ENCODE assay signal across 9 cellular contexts in genomic region chr18:74351354-74351753, GRCh38. TPM values are rescaled to one million over a fixed set of nuclear protein-coding genes. Genes with fewer than 3 reads are reported as not detected.
DNase-seq lines count a peak whose midpoint lies in the region; ATAC-seq and TF ChIP-seq lines count a peak whose summit lies in the region.
"Had no signal": no experiment of that assay in that cellular context is flagged by ENCODE, and none has a peak within 500 bp of the region (broad histone marks: within the 10 kb centered on the region; RNA-seq: fewer than 3 reads in every experiment).

No MANE protein-coding gene starts in this region.

- no peaks in the 10 kb centered on the region for H3F3A ChIP-seq in neural progenitor cell (ENCODE audit: low read depth)

- no peak overlapping the region for H3K27ac Mint-ChIP-seq in activated CD8-positive, alpha-beta memory T cell treated with anti-CD3 and anti-CD28 coated beads, Interleukin-2, amount 10 ng/mL, durations not matched to agents 7 days and 5 days
- H3K27ac Mint-ChIP-seq in neural progenitor cell, result no peak overlapping the region

- no peak for TF ChIP-seq CTCF in BJ (IDR thresholded peaks at IDR 0.05; ENCODE audit: insufficient read depth, low read depth, low read length)
- TF ChIP-seq CTCF in epithelial cell of esophagus (IDR thresholded peaks at IDR 0.05; ENCODE audit: insufficient read depth, low read depth, low read length, missing control alignments), result no peak
- TF ChIP-seq CTCF in spleen (IDR thresholded peaks at IDR 0.05 in 8 of 11, conservative IDR thresholded peaks at IDR 0.05 in 3 of 11), result no peak
- no peak for TF ChIP-seq CTCF in neural progenitor cell (IDR thresholded peaks at IDR 0.05)

- H3K27ac ChIP-seq in Karpas-422 (ENCODE audit: low read length), result no peak overlapping the region
- peak overlapping the region in 2 of 8 donors; percentile 10 to 22 for H3K27ac ChIP-seq in spleen
- no peak overlapping the region for H3K27ac ChIP-seq in effector memory CD4-positive, alpha-beta T cell (ENCODE audit: insufficient read depth, low read length, poor library complexity, severe bottlenecking)
- H3K27ac ChIP-seq in neural progenitor cell, result no peak overlapping the region

- H3K4me2 ChIP-seq in Karpas-422 (ENCODE audit: low read depth, low read length, poor library complexity, severe bottlenecking) (no peak overlapping the region), neural progenitor cell (no peak overlapping the region)

- H3K36me3 Mint-ChIP-seq in activated CD8-positive, alpha-beta memory T cell treated with anti-CD3 and anti-CD28 coated beads, Interleukin-2, amount 10 ng/mL, durations not matched to agents 7 days and 5 days, result no peaks in the 10 kb centered on the region
- no peaks in the 10 kb centered on the region for H3K36me3 Mint-ChIP-seq in neural progenitor cell

- peaks cover 10% of the 10 kb centered on the region for H3K27me3 Mint-ChIP-seq in activated CD8-positive, alpha-beta memory T cell treated with anti-CD3 and anti-CD28 coated beads, Interleukin-2, amount 10 ng/mL, durations not matched to agents 7 days and 5 days
- peaks cover 5% of the 10 kb centered on the region for H3K27me3 Mint-ChIP-seq in neural progenitor cell (ENCODE audit: insufficient read depth, low read depth)

- ATAC-seq in GM21367 (IDR thresholded peaks at IDR 0.05; ENCODE audit: unreplicated experiment), result peak; percentile 74
- no peak for ATAC-seq in activated CD8-positive, alpha-beta memory T cell treated with anti-CD3 and anti-CD28 coated beads, Interleukin-2, amount 10 ng/mL, durations not matched to agents 7 days and 5 days

- WGBS in spleen, 5 donors, result 5 to 20% (median 10%) methylated on average over 1 of the region's 1 CpG

- H3K4me3 ChIP-seq in BJ (ENCODE audit: low read depth, low read length) (no peak overlapping the region), Karpas-422 (ENCODE audit: low read length) (no peak overlapping the region), epithelial cell of esophagus (ENCODE audit: low read length) (no peak overlapping the region), spleen (no peak overlapping the region), neural progenitor cell (no peak overlapping the region)
- no peak overlapping the region for H3K4me3 ChIP-seq in effector memory CD4-positive, alpha-beta T cell (ENCODE audit: insufficient read depth, low read depth, low read length, poor library complexity, severe bottlenecking)

- H3K36me3 ChIP-seq in BJ (ENCODE audit: control insufficient read depth, insufficient read depth, low read length) (no peaks in the 10 kb centered on the region), Karpas-422 (ENCODE audit: insufficient read depth, low read length) (no peaks in the 10 kb centered on the region), spleen (no peaks in the 10 kb centered on the region), neural progenitor cell (no peaks in the 10 kb centered on the region)
- no peaks in the 10 kb centered on the region for H3K36me3 ChIP-seq in effector memory CD4-positive, alpha-beta T cell (ENCODE audit: control insufficient read depth, insufficient read depth, low read length)

- peaks cover 14% of the 10 kb centered on the region for H3K4me1 Mint-ChIP-seq in activated CD8-positive, alpha-beta memory T cell treated with anti-CD3 and anti-CD28 coated beads, Interleukin-2, amount 10 ng/mL, durations not matched to agents 7 days and 5 days
- H3K4me1 Mint-ChIP-seq in neural progenitor cell, result no peaks in the 10 kb centered on the region
- H3K4me1 Mint-ChIP-seq: neural crest cell had no signal

- H3K27me3 ChIP-seq in BJ (ENCODE audit: control insufficient read depth, insufficient read depth, low read length), result peaks cover 2% of the 10 kb centered on the region; the same call in 1 of the 2 replicates
- H3K27me3 ChIP-seq in Karpas-422 (ENCODE audit: low read length), result no peaks in the 10 kb centered on the region
- no peaks in the 10 kb centered on the region for H3K27me3 ChIP-seq in spleen (replicated peaks in 1 of 7)
- H3K27me3 ChIP-seq in effector memory CD4-positive, alpha-beta T cell (replicated peaks; ENCODE audit: control insufficient read depth, insufficient read depth, low read length, poor library complexity, severe bottlenecking), result no peaks in the 10 kb centered on the region
- peaks cover 21% of the 10 kb centered on the region for H3K27me3 ChIP-seq in neural progenitor cell

- H4K20me1 ChIP-seq in Karpas-422 (ENCODE audit: insufficient read depth, low read depth, low read length) (no peaks in the 10 kb centered on the region), neural progenitor cell (ENCODE audit: low read depth) (no peaks in the 10 kb centered on the region)

- no peaks in the 10 kb centered on the region for H3K9me2 ChIP-seq in Karpas-422 (replicated peaks; ENCODE audit: insufficient read depth, low read length)

- H3K9me3 ChIP-seq in Karpas-422 (ENCODE audit: low read length), result no peaks in the 10 kb centered on the region
- H3K9me3 ChIP-seq in spleen, result no peaks in the 10 kb centered on the region
- H3K9me3 ChIP-seq in effector memory CD4-positive, alpha-beta T cell (ENCODE audit: control insufficient read depth, low read length), result no peaks in the 10 kb centered on the region
- H3K9me3 ChIP-seq in neural progenitor cell (ENCODE audit: low read depth), result no peaks in the 10 kb centered on the region

- peak; percentile 9 for DNase-seq in BJ (ENCODE audit: low read depth)
- peak; percentile 71 for DNase-seq in Karpas-422
- DNase-seq in epithelial cell of esophagus (ENCODE audit: low read depth), result peak; percentile 69
- DNase-seq in spleen, result no peak
- no peak for DNase-seq in effector memory CD4-positive, alpha-beta T cell
- no peak for DNase-seq in activated CD8-positive, alpha-beta memory T cell treated with anti-CD3 and anti-CD28 coated beads, Interleukin-2, amount 10 ng/mL, durations not matched to agents 7 days and 5 days
- no peak for DNase-seq in neural progenitor cell (ENCODE audit: low spot score)

- H3K79me2 ChIP-seq in Karpas-422 (ENCODE audit: low read length) (no peaks in the 10 kb centered on the region), neural progenitor cell (ENCODE audit: low read depth) (no peaks in the 10 kb centered on the region)

- H3K9me3 Mint-ChIP-seq in activated CD8-positive, alpha-beta memory T cell treated with anti-CD3 and anti-CD28 coated beads, Interleukin-2, amount 10 ng/mL, durations not matched to agents 7 days and 5 days (ENCODE audit: low read depth), result no peaks in the 10 kb centered on the region
- H3K9me3 Mint-ChIP-seq in neural progenitor cell, result no peaks in the 10 kb centered on the region
- H3K9me3 Mint-ChIP-seq: neural crest cell had no signal

- H3K9ac ChIP-seq in Karpas-422 (ENCODE audit: low read length) (no peak overlapping the region), neural progenitor cell (no peak overlapping the region)

- no peak overlapping the region for H3K4me3 Mint-ChIP-seq in activated CD8-positive, alpha-beta memory T cell treated with anti-CD3 and anti-CD28 coated beads, Interleukin-2, amount 10 ng/mL, durations not matched to agents 7 days and 5 days
- H3K4me3 Mint-ChIP-seq in neural progenitor cell, result no peak overlapping the region
- H3K4me3 Mint-ChIP-seq: neural crest cell had no signal

- intact Hi-C loops in spleen (cut with DNase I; ENCODE audit: low total_unique reads), result loop anchor here (5.0 kb wide), 2 partner anchors 141 to 201 kb away; no protein-coding TSS in a partner anchor

- H3K4me1 ChIP-seq in Karpas-422 (ENCODE audit: low read length) (peaks cover 4% of the 10 kb centered on the region), spleen (peaks cover 0 to 13% (median 9%) of the 10 kb centered on the region in 6 donors), neural progenitor cell (no peaks in the 10 kb centered on the region)
- no peaks in the 10 kb centered on the region for H3K4me1 ChIP-seq in effector memory CD4-positive, alpha-beta T cell (ENCODE audit: control insufficient read depth, insufficient read depth, low read length, poor library complexity, severe bottlenecking)

- POLR2A ChIA-PET in BJ (lab: Charles Lee), result no interaction called here

- no peak overlapping the region for H2AFZ ChIP-seq in Karpas-422 (ENCODE audit: low read length)
- H2AFZ ChIP-seq in neural progenitor cell (replicated peaks), result no peak overlapping the region

- no peak for TF ChIP-seq POLR2A in spleen (IDR thresholded peaks at IDR 0.05)

- CTCF ChIA-PET in BJ (lab: Yijun Ruan, JAX), result interaction anchor here (1.3 to 3.5 kb wide), 4 partner anchors 9 to 208 kb away, joined by 3 to 13 read pairs (median 5); no protein-coding TSS in a partner anchor
- CTCF ChIA-PET in activated CD8-positive, alpha-beta memory T cell treated with anti-CD3 and anti-CD28 coated beads, Interleukin-2, amount 10 ng/mL, durations not matched to agents 7 days and 5 days (lab: Charles Lee), result interaction anchor here (1.2 to 10.7 kb wide), 2 partner anchors 140 to 200 kb away, joined by 3 to 134 read pairs; no protein-coding TSS in a partner anchor

RNA-seq across cellular contexts. Expression of gene C18orf63, which starts 35.7 kb away (rescaled TPM):
- not detected in 2 replicates for polyA plus RNA-seq in BJ (2011; rRNA removed)
- not detected in 2 replicates for polyA minus RNA-seq in BJ (2011; rRNA and poly(A)+ RNA removed)
- total RNA-seq in Karpas-422 (2014; rRNA removed; shearing (Covaris generic); ENCODE audit: low replicate concordance), result not detected in 2 replicates
- under 1 TPM in 3 of 7 donors, not detected in 4; 0.13 to 0.18 (median 0.14) TPM for total RNA-seq in spleen
- under 1 TPM in 1 of 3 donors, not detected in 2; 0.02 TPM for polyA plus RNA-seq in spleen
- not detected for total RNA-seq in activated CD8-positive, alpha-beta memory T cell treated with anti-CD3 and anti-CD28 coated beads, Interleukin-2, amount 10 ng/mL, durations not matched to agents 7 days and 5 days
- not detected in 2 replicates for total RNA-seq in neural progenitor cell (ENCODE audit: low replicate concordance)
- total RNA-seq: neural crest cell had no signal

RNA-seq across cellular contexts. Expression of gene CYB5A, which starts 59.6 kb away (rescaled TPM):
- polyA plus RNA-seq in BJ (2011; rRNA removed) (66.0 and 86.5 TPM in 2 replicates), spleen (100 to 1,000 TPM in 2 of 3 donors, 10 to 100 TPM in 1; 77.9 to 137 (median 107) TPM)
- polyA minus RNA-seq in BJ (2011; rRNA and poly(A)+ RNA removed), result 18.3 and 19.0 TPM in 2 replicates
- 43.5 and 50.9 TPM in 2 replicates for total RNA-seq in Karpas-422 (2014; rRNA removed; shearing (Covaris generic); ENCODE audit: low replicate concordance)
- total RNA-seq in spleen (100 to 1,000 TPM in 4 of 7 donors, 10 to 100 TPM in 3; 54.6 to 135 (median 115) TPM), neural progenitor cell (ENCODE audit: low replicate concordance) (28.2 and 33.7 TPM in 2 replicates)
- 10 to 100 TPM; 27.1 to 35.6 TPM for total RNA-seq in activated CD8-positive, alpha-beta memory T cell treated with anti-CD3 and anti-CD28 coated beads, Interleukin-2, amount 10 ng/mL, durations not matched to agents 7 days and 5 days

Comparison
In these comparisons a context has a peak if more than half of its experiments do, and no peak if none do; other contexts are left out.
1. DNase-seq: peak in BJ (single experiment), Karpas-422 (single experiment) and epithelial cell of esophagus (single experiment); none in spleen (single experiment), effector memory CD4-positive, alpha-beta T cell (0 of 3), activated CD8-positive, alpha-beta memory T cell treated with anti-CD3 and anti-CD28 coated beads, Interleukin-2, amount 10 ng/mL, durations not matched to agents 7 days and 5 days (single experiment) and neural progenitor cell (single experiment).